8 cellular contexts compared by ENCODE assay signal in genomic region chr3:12796171-12797123, GRCh38. TPM values are rescaled to one million over a fixed set of nuclear protein-coding genes. Genes with fewer than 3 reads are reported as not detected.
A peak's percentile ranks its signal among the peaks of the same experiment; 100 is the strongest.
DNase-seq lines count a peak whose midpoint lies in the region; ATAC-seq, FAIRE-seq and TF ChIP-seq lines count a peak whose summit lies in the region.

TSS of gene CAND2 (plus strand) at chr3:12796680. CDS start at chr3:12796721, 41 bp downstream.

- H3K4me3 ChIP-seq in esophagus (ENCODE audit: low read depth in 1 of 2, low read length in 2 of 2) (peak within 1 kb of the TSS; percentile 47 to 50), mononuclear cell (ENCODE audit: low read length) (peak within 1 kb of the TSS; percentile 32)

- H3K36me3 ChIP-seq in esophagus (ENCODE audit: control insufficient read depth in 2 of 2, insufficient read depth in 2 of 2, low read length in 1 of 2) = no peaks in the 10 kb centered on the region

- peak; percentile 49 for DNase-seq in G401 (ENCODE audit: low spot score)
- DNase-seq in NCI-H2029 treated with DMSO at 0.1 percent for 48 hours (lab: John Stamatoyannopoulos, UW) = peak; percentile 27
- peak; percentile 10 for DNase-seq in activated T-cell treated with anti-CD3 and anti-CD28 coated beads for 4 hours
- DNase-seq in superior temporal gyrus (ENCODE audit: extremely low spot score) = peak; percentile 59
- DNase-seq in GM12892 (ENCODE audit: insufficient read length) = no peak

- ATAC-seq in GM19324 (IDR thresholded peaks at IDR 0.05; ENCODE audit: low FRiP score, unreplicated experiment) = no peak

- in situ Hi-C loops in G401 (cut with HindIII; ENCODE audit: low sequenced_read_pairs) = no loop called here

- H3K4me1 ChIP-seq in esophagus (ENCODE audit: control insufficient read depth in 2 of 2, insufficient read depth in 2 of 2, low read length in 1 of 2) (no peaks in the 10 kb centered on the region), mononuclear cell (ENCODE audit: insufficient read depth, low read length) (peaks cover 11% of the 10 kb centered on the region)

- no peak for TF ChIP-seq POLR2A in GM12892 (IDR thresholded peaks at IDR 0.05; ENCODE audit: low read depth, low read length)

- no peaks in the 10 kb centered on the region for H3K27me3 ChIP-seq in esophagus (ENCODE audit: control insufficient read depth in 1 of 2, insufficient read depth in 2 of 2, low read length in 2 of 2)
- H3K27me3 ChIP-seq in mononuclear cell (ENCODE audit: insufficient read depth, low read length) = peaks cover 7% of the 10 kb centered on the region

- H3K9me3 ChIP-seq in esophagus (ENCODE audit: control insufficient read depth in 2 of 2, insufficient read depth in 1 of 2, low read depth in 1 of 2, low read length in 1 of 2) (no peaks in the 10 kb centered on the region), mononuclear cell (ENCODE audit: low read depth, low read length) (no peaks in the 10 kb centered on the region)

- H3K27ac ChIP-seq in esophagus (ENCODE audit: low read depth in 2 of 2, low read length in 1 of 2) = peak within 1 kb of the TSS; percentile 49 to 75

- FAIRE-seq in GM12892 (lab: Jason Lieb, UNC) = no peak

- 8 to 9% methylated on average over 55 to 61 of the region's 61 CpGs for WGBS in esophagus, 2 donors

RNA-seq across cellular contexts. Expression of gene CAND2, which starts in this region (rescaled TPM):
- total RNA-seq in G401 (2014; rRNA removed; shearing (Covaris generic)) = 19.2 and 20.2 TPM in 2 replicates
- polyA plus RNA-seq in esophagus = 1 to 10 TPM in 1 of 2 donors, under 1 TPM in 1; 0.84 to 1.2 TPM
- total RNA-seq in mononuclear cell = 0.84 TPM
- polyA plus RNA-seq in GM12892 (2012; ENCODE audit: missing spikeins) = not detected

Comparison
In these comparisons a context has a peak if more than half of its experiments do, and no peak if none do; other contexts are left out.
1. RNA of gene CAND2 (total RNA-seq): 19.2 to 20.2 TPM in G401; 0.84 TPM in mononuclear cell (single experiment); every median in the first group is over 10 times any median in the second.